30 cellular contexts compared by ENCODE assay signal in the genomic region with DNA sequence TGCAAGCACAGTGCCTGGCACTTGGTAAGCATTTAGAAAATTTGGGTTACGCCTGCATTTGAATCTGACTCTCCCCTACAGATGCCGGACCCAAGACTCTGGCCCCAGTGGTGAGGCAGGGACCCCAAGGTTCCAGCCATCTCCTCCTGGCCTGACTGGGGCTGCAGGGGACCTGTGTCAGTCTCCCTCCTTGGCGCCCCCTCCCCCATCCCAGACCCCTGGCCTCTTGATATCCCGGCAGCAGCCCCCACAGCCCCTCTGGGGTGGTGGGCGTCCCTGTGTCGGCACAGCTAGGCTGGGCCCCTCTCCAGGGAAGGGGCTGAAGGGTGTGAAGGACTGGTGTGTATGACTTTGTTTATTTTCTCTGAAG. TPM values are rescaled to one million over a fixed set of nuclear protein-coding genes. Genes with fewer than 3 reads are reported as not detected.
"Had no signal": no experiment of that assay in that cellular context is flagged by ENCODE, and none has a peak within 500 bp of the region (broad histone marks: within the 10 kb centered on the region; RNA-seq: fewer than 3 reads in every experiment).

No MANE protein-coding gene starts in this region.

- H3K36me3 ChIP-seq: ascending aorta, gastroesophageal sphincter, prostate gland, sigmoid colon, upper lobe of right lung, WERI-Rb-1 had no signal

- H3K27ac ChIP-seq: ascending aorta, gastroesophageal sphincter, prostate gland, sigmoid colon, upper lobe of right lung, WERI-Rb-1 had no signal

- FAIRE-seq: endothelial cell of umbilical vein, kidney, small intestine had no signal

- H3K4me3 ChIP-seq: ascending aorta, gastroesophageal sphincter, prostate gland, sigmoid colon, upper lobe of right lung had no signal

- DNase-seq: activated CD4-positive, alpha-beta T cell treated with anti-CD3 and anti-CD28 coated beads for 48 hours; activated CD4-positive, alpha-beta T cell treated with anti-CD3 and anti-CD28 coated beads, Interleukin-2, amount 50 U/mL, for 48 hours; activated CD8-positive, alpha-beta memory T cell treated with anti-CD3 and anti-CD28 coated beads, Interleukin-2, amount 50 U/mL, for 4 hours; activated gamma-delta T cell; activated naive CD4-positive, alpha-beta T cell treated with anti-CD3 and anti-CD28 coated beads, Interleukin-2, amount 10 ng/mL, durations not matched to agents 7 days and 5 days; activated naive CD8-positive, alpha-beta T cell treated with anti-CD3 and anti-CD28 coated beads, Interleukin-2, amount 10 ng/mL, durations not matched to agents 7 days and 5 days; activated T-cell treated with anti-CD3 and anti-CD28 coated beads, Interleukin-2, amount 50 U/mL, for 1 hour; cortex of kidney; hippocampal formation; kidney; left colon; mammary epithelial cell; naive B cell; retina; sigmoid colon; stimulated activated CD4-positive, alpha-beta T cell treated with anti-CD3 and anti-CD28 coated beads, Interleukin-4, amount 100 ng/mL, for 24 hours; substantia nigra; upper lobe of right lung had no signal

- ATAC-seq: activated CD4-positive, CD25-positive, alpha-beta regulatory T cell treated with anti-CD3 and anti-CD28 coated beads, Interleukin-2, amount 50 U/mL, for 24 hours; stimulated activated effector memory CD8-positive, alpha-beta T cell treated with anti-CD3 and anti-CD28 coated beads, Interleukin-12 subunit alpha, Interleukin-12 subunit beta, amount 100 ng/mL, for 72 hours; upper lobe of right lung had no signal

- H3K27me3 ChIP-seq: ascending aorta, sigmoid colon, upper lobe of right lung had no signal

- H3K9me3 ChIP-seq: ascending aorta, gastroesophageal sphincter, prostate gland, sigmoid colon, upper lobe of right lung had no signal

- H3K4me1 ChIP-seq: ascending aorta, gastroesophageal sphincter, sigmoid colon, upper lobe of right lung had no signal

RNA-seq across cellular contexts. Expression of a gene that starts 25.1 kb away (rescaled TPM):
- total RNA-seq: activated CD8-positive, alpha-beta memory T cell treated with anti-CD3 and anti-CD28 coated beads for 36 hours; activated naive CD8-positive, alpha-beta T cell treated with anti-CD3 and anti-CD28 coated beads, Interleukin-2, amount 10 ng/mL, durations not matched to agents 7 days and 5 days; ascending aorta; endothelial cell of umbilical vein; fibroblast of lung; gastroesophageal sphincter; kidney; sigmoid colon; T-helper 1 cell treated with Interleukin-12 subunit alpha and Interleukin-12 subunit beta and Interleukin-4 antibody, amounts not matched to agents 30 ng/mL and 1 ng/mL, for 36 hours; upper lobe of right lung had no signal
- polyA plus RNA-seq: endothelial cell of umbilical vein, fibroblast of lung, liver had no signal
